Comparison of ENCODE assay signal across 10 cellular contexts in the genomic region with DNA sequence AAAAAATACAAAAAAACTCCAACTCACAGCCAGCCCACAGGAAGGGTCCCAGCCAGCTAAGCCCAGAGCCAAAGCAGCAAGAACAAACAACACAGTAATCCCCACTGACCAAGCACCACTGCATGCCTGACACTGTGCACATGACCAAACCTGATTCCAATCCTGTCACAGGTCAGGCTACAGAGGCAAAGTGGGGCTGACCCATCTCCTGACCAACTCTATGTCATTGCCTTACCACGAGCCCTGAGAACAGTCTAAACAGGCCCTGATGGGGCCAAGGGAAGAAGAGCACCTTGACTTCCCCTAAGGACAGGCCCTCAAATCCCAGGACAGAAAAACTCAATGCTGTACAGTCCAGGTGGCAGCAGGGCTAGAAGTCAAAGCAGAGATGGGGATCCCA. TPM values are rescaled to one million over a fixed set of nuclear protein-coding genes. Genes with fewer than 3 reads are reported as not detected.
DNase-seq lines count a peak whose midpoint lies in the region; ATAC-seq, FAIRE-seq and TF ChIP-seq lines count a peak whose summit lies in the region.
"Had no signal": no experiment of that assay in that cellular context is flagged by ENCODE, and none has a peak within 500 bp of the region (broad histone marks: within the 10 kb centered on the region; RNA-seq: fewer than 3 reads in every experiment).

No MANE protein-coding gene starts in this region.

- peaks cover 36% of the 10 kb centered on the region for H4K20me1 ChIP-seq in HepG2 (ENCODE audit: insufficient read depth, low read length)

- no peak overlapping the region for H2AFZ ChIP-seq in HepG2 (ENCODE audit: low read length)

- 100% methylated on average over 1 of the region's 1 CpG for WGBS in HUES64
- 60% methylated on average over 1 of the region's 1 CpG for WGBS in HepG2 (ENCODE audit: low lambda C conversion rate)
- WGBS in testis, 2 donors: 72 to 100% methylated on average over 1 of the region's 1 CpG

- peaks cover 44% of the 10 kb centered on the region for H3K4me1 Mint-ChIP-seq in MCF 10A (ENCODE audit: insufficient read depth, unreplicated experiment)

- peak; percentile 7; the same call in 2 of the 3 replicates for ATAC-seq in HepG2
- ATAC-seq in HG03520 (IDR thresholded peaks at IDR 0.05; ENCODE audit: unreplicated experiment): no peak
- ATAC-seq: activated CD8-positive, alpha-beta T cell treated with anti-CD3 and anti-CD28 coated beads, Interleukin-2, amount 10 ng/mL, durations not matched to agents 7 days and 5 days had no signal

- in situ Hi-C loops in HepG2 (cut with HindIII; ENCODE audit: extremely low pct_ligation_motif_present, low pct_unique_long_range_greater_than_20kb): loop anchor here (5.0 kb wide), 1 partner anchor 254 kb away; no protein-coding TSS in a partner anchor

- BruUV-seq in MCF 10A (replicated peaks; lab: Mats Ljungman, UMichigan) (no TSS peak), HepG2 (replicated peaks; lab: Mats Ljungman, UMichigan) (no TSS peak)

- H3K9me3 Mint-ChIP-seq in MCF 10A (ENCODE audit: unreplicated experiment): no peaks in the 10 kb centered on the region
- H3K9me3 Mint-ChIP-seq: central memory CD8-positive, alpha-beta T cell had no signal

- H3K27me3 ChIP-seq in HUES64 (ENCODE audit: insufficient read depth, low read length): no peaks in the 10 kb centered on the region
- no peaks in the 10 kb centered on the region for H3K27me3 ChIP-seq in HepG2 (ENCODE audit: control insufficient read depth in 1 of 2, insufficient read depth in 2 of 2, low read length in 2 of 2)
- H3K27me3 ChIP-seq in testis: no peaks in the 10 kb centered on the region

- peak; percentile 56 for FAIRE-seq in HepG2 (lab: Jason Lieb, UNC)

- H3K9me3 ChIP-seq in HUES64 (ENCODE audit: insufficient read depth, low read depth, low read length) (peaks cover 13% of the 10 kb centered on the region), HepG2 (ENCODE audit: low read length) (no peaks in the 10 kb centered on the region), testis (no peaks in the 10 kb centered on the region)

- H3K4me1 ChIP-seq in HUES64 (ENCODE audit: insufficient read depth, low read length) (peaks cover 9% of the 10 kb centered on the region; the same call in 1 of the 2 replicates), HepG2 (ENCODE audit: insufficient read depth, low read length) (peaks cover 51% of the 10 kb centered on the region), testis (peaks cover 19% of the 10 kb centered on the region)

- H3K36me3 ChIP-seq in HUES64 (ENCODE audit: insufficient read depth, low read length) (peaks cover 44% of the 10 kb centered on the region), HepG2 (replicated peaks in 1 of 2; ENCODE audit: control insufficient read depth in 1 of 2, insufficient read depth in 2 of 2, low read length in 2 of 2) (peaks cover 5 to 22% of the 10 kb centered on the region in 2 experiments), testis (ENCODE audit: low read depth, missing control alignments) (no peaks in the 10 kb centered on the region)

- H3K27ac ChIP-seq in HUES64 (ENCODE audit: low read depth, low read length) (no peak overlapping the region), HepG2 (ENCODE audit: extremely low read length, insufficient read depth, low read length) (peak overlapping the region; percentile 38), testis (peak overlapping the region; percentile 45 to 88)

- H3K4me3 Mint-ChIP-seq in MCF 10A (ENCODE audit: unreplicated experiment): peak overlapping the region; percentile 87

- no peaks in the 10 kb centered on the region for H3K27me3 Mint-ChIP-seq in MCF 10A (ENCODE audit: insufficient read depth, unreplicated experiment)
- H3K27me3 Mint-ChIP-seq: central memory CD8-positive, alpha-beta T cell had no signal

- TF ChIP-seq EP300 in HepG2 (IDR thresholded peaks at IDR 0.05; ENCODE audit: low read depth in 2 of 2, low read length in 2 of 2) (no peak), HepG2 (CRISPR knock-in tag; IDR thresholded peaks at IDR 0.05; ENCODE audit: borderline replicate concordance) (no peak)

- H3K36me3 Mint-ChIP-seq in MCF 10A (ENCODE audit: insufficient read depth, unreplicated experiment): peaks cover 21% of the 10 kb centered on the region

- H3K9ac ChIP-seq in HUES64 (ENCODE audit: low read depth, low read length) (no peak overlapping the region), HepG2 (ENCODE audit: insufficient read depth, low read depth, low read length) (peak overlapping the region; percentile 81; the same call in 1 of the 2 replicates)

- H3K79me2 ChIP-seq in HepG2 (ENCODE audit: insufficient read depth, low read length): peaks cover 84% of the 10 kb centered on the region

- TF ChIP-seq CTCF in MCF 10A (IDR thresholded peaks at IDR 0.05; ENCODE audit: unreplicated experiment) (no peak), HepG2 (CRISPR knock-in tag; IDR thresholded peaks at IDR 0.05) (no peak), testis (IDR thresholded peaks at IDR 0.05) (no peak)

- TF ChIP-seq POLR2A in HepG2 (IDR thresholded peaks at IDR 0.05; ENCODE audit: insufficient read depth in 1 of 2, low read depth in 2 of 2, low read length in 2 of 2) (no peak), testis (IDR thresholded peaks at IDR 0.05) (no peak)

- POLR2A ChIA-PET in MCF 10A (lab: Yijun Ruan, JAX) (interaction anchor here (1.7 to 2.0 kb wide), 2 partner anchors 59 to 99 kb away, joined by 5 to 19 read pairs; a partner anchor contains a TSS), HepG2 (lab: Yijun Ruan, JAX) (no interaction called here)

- CTCF ChIA-PET in MCF 10A (lab: Yijun Ruan, JAX) (no interaction called here), HepG2 (lab: Yijun Ruan, JAX; ENCODE audit: low intra/inter-chr PET ratio, low total read pairs) (no interaction called here)

- H3K4me3 ChIP-seq in HUES64 (ENCODE audit: low read length) (peak overlapping the region; percentile 79; the same call in 1 of the 2 replicates), HepG2 (replicated peaks in 1 of 3; ENCODE audit: insufficient read depth in 1 of 3, low read depth in 2 of 3, low read length in 3 of 3) (peak overlapping the region; percentile 1 to 99 (median 91); a peak in 3 of 6 replicates), testis (no peak overlapping the region)

- H3K4me2 ChIP-seq in HepG2 (ENCODE audit: low read depth, low read length): peak overlapping the region; percentile 81

- peak overlapping the region; percentile 98 for H3K27ac Mint-ChIP-seq in MCF 10A (ENCODE audit: low read depth, unreplicated experiment)
- H3K27ac Mint-ChIP-seq: activated CD8-positive, alpha-beta T cell treated with anti-CD3 and anti-CD28 coated beads, Interleukin-2, amount 10 ng/mL, durations not matched to agents 7 days and 5 days had no signal

- intact Hi-C loops in MCF 10A (cut with micrococcal nuclease): no loop called here
- intact Hi-C loops in HepG2 (cut with micrococcal nuclease; ENCODE audit: unreplicated experiment): loop anchor here (5.0 to 10.0 kb wide), 2 partner anchors 59 to 69 kb away; a partner anchor contains a TSS
- intact Hi-C loops in testis (cut with DNase I; ENCODE audit: low total_unique reads): no loop called here

- no peak for TF ChIP-seq RAD21 in HepG2 (CRISPR knock-in tag; IDR thresholded peaks at IDR 0.05)

- DNase-seq in MCF 10A (ENCODE audit: unreplicated experiment) (peak; percentile 1), HepG2 (ENCODE audit: low spot score) (no peak), testis (peak; percentile 28), NCI-H2107 treated with DMSO at 0.1 percent for 48 hours (lab: John Stamatoyannopoulos, UW; ENCODE audit: unreplicated experiment) (no peak), NCI-H748 treated with DMSO at 0.1 percent for 48 hours (lab: John Stamatoyannopoulos, UW) (no peak)
- DNase-seq: activated CD8-positive, alpha-beta T cell treated with anti-CD3 and anti-CD28 coated beads, Interleukin-2, amount 10 ng/mL, durations not matched to agents 7 days and 5 days; KBM-7 had no signal

RNA-seq across cellular contexts. Expression of a gene that starts 2.4 kb away (rescaled TPM):
- 76.3 TPM for polyA plus RNA-seq in HUES64 (2013, experiment 1 of 2)
- polyA plus RNA-seq in HUES64 (2013, experiment 2 of 2): 76.4 TPM
- 45.5 and 47.5 TPM in 2 replicates for total RNA-seq in MCF 10A (2022)
- 73.5 and 113 TPM in 2 replicates for total RNA-seq in HepG2 (2016; rRNA removed; fragmentation: Illumina TruSeq; extraction: Trizol)
- 7.3 and 7.8 TPM in 2 replicates for total RNA-seq in HepG2 (2016; cell fraction: cytosol; rRNA removed; fragmentation: Illumina TruSeq; extraction: Trizol; ENCODE audit: low read depth)
- total RNA-seq in HepG2 (2016; cell fraction: insoluble cytoplasmic fraction; rRNA removed; fragmentation: Illumina TruSeq; extraction: Trizol): 62.4 and 115 TPM in 2 replicates
- total RNA-seq in HepG2 (2016; cell fraction: membrane; rRNA removed; fragmentation: Illumina TruSeq; extraction: Trizol): 31.7 and 32.0 TPM in 2 replicates
- 138 and 169 TPM in 2 replicates for total RNA-seq in HepG2 (2016; cell fraction: nucleus; rRNA removed; fragmentation: Illumina TruSeq; extraction: Trizol)
- polyA plus RNA-seq in HepG2 (2011; rRNA removed): 72.6 and 182 TPM in 2 replicates
- 29.6 and 35.0 TPM in 2 replicates for polyA plus RNA-seq in HepG2 (2011; cell fraction: cytosol; rRNA removed)
- 771 and 1,172 TPM in 2 replicates for polyA plus RNA-seq in HepG2 (2011; cell fraction: nucleus; rRNA removed)
- polyA plus RNA-seq in HepG2 (2012): 69.9 and 111 TPM in 2 replicates
- 5.3 and 5.5 TPM in 2 replicates for polyA plus RNA-seq in HepG2 (2016; cell fraction: cytosol; fragmentation: Illumina TruSeq; extraction: Trizol; ENCODE audit: low read depth)
- 44.5 and 58.2 TPM in 2 replicates for polyA plus RNA-seq in HepG2 (2016; cell fraction: insoluble cytoplasmic fraction; fragmentation: Illumina TruSeq; extraction: Trizol; ENCODE audit: low read depth)
- 14.1 and 14.6 TPM in 2 replicates for polyA plus RNA-seq in HepG2 (2016; cell fraction: membrane; fragmentation: Illumina TruSeq; extraction: Trizol; ENCODE audit: low read depth)
- 296 and 309 TPM in 2 replicates for polyA plus RNA-seq in HepG2 (2016; cell fraction: nucleus; fragmentation: Illumina TruSeq; extraction: Trizol; ENCODE audit: insufficient read depth, low read depth)
- polyA minus RNA-seq in HepG2 (2011; rRNA and poly(A)+ RNA removed; ENCODE audit: low replicate concordance): 67.2 and 95.6 TPM in 2 replicates
- polyA minus RNA-seq in HepG2 (2011; cell fraction: cytosol; rRNA and poly(A)+ RNA removed): 16.2 and 25.1 TPM in 2 replicates
- 66.3 and 114 TPM in 2 replicates for polyA minus RNA-seq in HepG2 (2011; cell fraction: nucleus; rRNA and poly(A)+ RNA removed)
- total RNA-seq in testis: 100 to 1,000 TPM; 126 to 152 TPM
- polyA plus RNA-seq in testis (ENCODE audit: insufficient read depth, low read depth, low replicate concordance): 35.6 TPM

RNA-seq across cellular contexts. Expression of a gene that starts 41.9 kb away (rescaled TPM):
- polyA plus RNA-seq in HUES64 (2013, experiment 1 of 2): 37.0 TPM
- 48.2 TPM for polyA plus RNA-seq in HUES64 (2013, experiment 2 of 2)
- 10.5 and 11.3 TPM in 2 replicates for total RNA-seq in MCF 10A (2022)
- total RNA-seq in HepG2 (2016; rRNA removed; fragmentation: Illumina TruSeq; extraction: Trizol): 2.8 and 3.3 TPM in 2 replicates
- total RNA-seq in HepG2 (2016; cell fraction: cytosol; rRNA removed; fragmentation: Illumina TruSeq; extraction: Trizol; ENCODE audit: low read depth): 2.1 and 2.7 TPM in 2 replicates
- total RNA-seq in HepG2 (2016; cell fraction: insoluble cytoplasmic fraction; rRNA removed; fragmentation: Illumina TruSeq; extraction: Trizol): 3.0 and 3.3 TPM in 2 replicates
- 3.0 and 3.8 TPM in 2 replicates for total RNA-seq in HepG2 (2016; cell fraction: membrane; rRNA removed; fragmentation: Illumina TruSeq; extraction: Trizol)
- 1.5 and 1.7 TPM in 2 replicates for total RNA-seq in HepG2 (2016; cell fraction: nucleus; rRNA removed; fragmentation: Illumina TruSeq; extraction: Trizol)
- 1.4 and 2.6 TPM in 2 replicates for polyA plus RNA-seq in HepG2 (2011; rRNA removed)
- 1.4 and 2.8 TPM in 2 replicates for polyA plus RNA-seq in HepG2 (2011; cell fraction: cytosol; rRNA removed)
- 9.6 and 9.7 TPM in 2 replicates for polyA plus RNA-seq in HepG2 (2011; cell fraction: nucleus; rRNA removed)
- 7.3 and 10.9 TPM in 2 replicates for polyA plus RNA-seq in HepG2 (2012)
- 5.4 and 5.7 TPM in 2 replicates for polyA plus RNA-seq in HepG2 (2016; cell fraction: cytosol; fragmentation: Illumina TruSeq; extraction: Trizol; ENCODE audit: low read depth)
- 5.9 and 7.1 TPM in 2 replicates for polyA plus RNA-seq in HepG2 (2016; cell fraction: insoluble cytoplasmic fraction; fragmentation: Illumina TruSeq; extraction: Trizol; ENCODE audit: low read depth)
- polyA plus RNA-seq in HepG2 (2016; cell fraction: membrane; fragmentation: Illumina TruSeq; extraction: Trizol; ENCODE audit: low read depth): 6.0 and 7.3 TPM in 2 replicates
- 5.8 and 6.5 TPM in 2 replicates for polyA plus RNA-seq in HepG2 (2016; cell fraction: nucleus; fragmentation: Illumina TruSeq; extraction: Trizol; ENCODE audit: insufficient read depth, low read depth)
- polyA minus RNA-seq in HepG2 (2011; rRNA and poly(A)+ RNA removed; ENCODE audit: low replicate concordance): 2.4 and 3.4 TPM in 2 replicates
- polyA minus RNA-seq in HepG2 (2011; cell fraction: cytosol; rRNA and poly(A)+ RNA removed): 3.4 and 5.6 TPM in 2 replicates
- 0.77 and 1.6 TPM in 2 replicates for polyA minus RNA-seq in HepG2 (2011; cell fraction: nucleus; rRNA and poly(A)+ RNA removed)
- total RNA-seq in testis: 10 to 100 TPM; 75.6 to 96.1 TPM
- 55.4 TPM for polyA plus RNA-seq in testis (ENCODE audit: insufficient read depth, low read depth, low replicate concordance)

RNA-seq across cellular contexts. Expression of a gene that starts 59.3 kb away (rescaled TPM):
- polyA plus RNA-seq in HUES64 (2013, experiment 1 of 2): 73.6 TPM
- 62.8 TPM for polyA plus RNA-seq in HUES64 (2013, experiment 2 of 2)
- total RNA-seq in MCF 10A (2022): 118 and 128 TPM in 2 replicates
- total RNA-seq in HepG2 (2016; rRNA removed; fragmentation: Illumina TruSeq; extraction: Trizol): 54.7 and 63.5 TPM in 2 replicates
- total RNA-seq in HepG2 (2016; cell fraction: cytosol; rRNA removed; fragmentation: Illumina TruSeq; extraction: Trizol; ENCODE audit: low read depth): 6.1 and 8.7 TPM in 2 replicates
- 52.6 and 60.2 TPM in 2 replicates for total RNA-seq in HepG2 (2016; cell fraction: insoluble cytoplasmic fraction; rRNA removed; fragmentation: Illumina TruSeq; extraction: Trizol)
- 16.9 and 20.2 TPM in 2 replicates for total RNA-seq in HepG2 (2016; cell fraction: membrane; rRNA removed; fragmentation: Illumina TruSeq; extraction: Trizol)
- 60.4 and 72.1 TPM in 2 replicates for total RNA-seq in HepG2 (2016; cell fraction: nucleus; rRNA removed; fragmentation: Illumina TruSeq; extraction: Trizol)
- 27.0 and 31.6 TPM in 2 replicates for polyA plus RNA-seq in HepG2 (2011; rRNA removed)
- 18.8 and 21.4 TPM in 2 replicates for polyA plus RNA-seq in HepG2 (2011; cell fraction: cytosol; rRNA removed)
- 115 TPM in 2 replicates for polyA plus RNA-seq in HepG2 (2011; cell fraction: nucleus; rRNA removed)
- polyA plus RNA-seq in HepG2 (2012): 35.0 and 42.0 TPM in 2 replicates
- 2.1 and 2.9 TPM in 2 replicates for polyA plus RNA-seq in HepG2 (2016; cell fraction: cytosol; fragmentation: Illumina TruSeq; extraction: Trizol; ENCODE audit: low read depth)
- 37.3 and 48.4 TPM in 2 replicates for polyA plus RNA-seq in HepG2 (2016; cell fraction: insoluble cytoplasmic fraction; fragmentation: Illumina TruSeq; extraction: Trizol; ENCODE audit: low read depth)
- 4.8 and 5.8 TPM in 2 replicates for polyA plus RNA-seq in HepG2 (2016; cell fraction: membrane; fragmentation: Illumina TruSeq; extraction: Trizol; ENCODE audit: low read depth)
- 136 and 140 TPM in 2 replicates for polyA plus RNA-seq in HepG2 (2016; cell fraction: nucleus; fragmentation: Illumina TruSeq; extraction: Trizol; ENCODE audit: insufficient read depth, low read depth)
- polyA minus RNA-seq in HepG2 (2011; rRNA and poly(A)+ RNA removed; ENCODE audit: low replicate concordance): 55.5 and 59.3 TPM in 2 replicates
- polyA minus RNA-seq in HepG2 (2011; cell fraction: cytosol; rRNA and poly(A)+ RNA removed): 42.6 and 43.4 TPM in 2 replicates
- 105 and 113 TPM in 2 replicates for polyA minus RNA-seq in HepG2 (2011; cell fraction: nucleus; rRNA and poly(A)+ RNA removed)
- 100 to 1,000 TPM; 107 to 136 TPM for total RNA-seq in testis
- 68.3 TPM for polyA plus RNA-seq in testis (ENCODE audit: insufficient read depth, low read depth, low replicate concordance)

RNA-seq across cellular contexts. Expression of a gene that starts 60.0 kb away (rescaled TPM):
- polyA plus RNA-seq in HUES64 (2013, experiment 1 of 2): 32.6 TPM
- 33.0 TPM for polyA plus RNA-seq in HUES64 (2013, experiment 2 of 2)
- 26.7 and 29.9 TPM in 2 replicates for total RNA-seq in MCF 10A (2022)
- total RNA-seq in HepG2 (2016; rRNA removed; fragmentation: Illumina TruSeq; extraction: Trizol): 6.5 and 8.9 TPM in 2 replicates
- total RNA-seq in HepG2 (2016; cell fraction: cytosol; rRNA removed; fragmentation: Illumina TruSeq; extraction: Trizol; ENCODE audit: low read depth): 2.8 and 4.9 TPM in 2 replicates
- 6.7 and 7.5 TPM in 2 replicates for total RNA-seq in HepG2 (2016; cell fraction: insoluble cytoplasmic fraction; rRNA removed; fragmentation: Illumina TruSeq; extraction: Trizol)
- 4.8 and 5.5 TPM in 2 replicates for total RNA-seq in HepG2 (2016; cell fraction: membrane; rRNA removed; fragmentation: Illumina TruSeq; extraction: Trizol)
- total RNA-seq in HepG2 (2016; cell fraction: nucleus; rRNA removed; fragmentation: Illumina TruSeq; extraction: Trizol): 5.0 and 6.0 TPM in 2 replicates
- 8.3 and 8.9 TPM in 2 replicates for polyA plus RNA-seq in HepG2 (2011; rRNA removed)
- 6.4 and 8.2 TPM in 2 replicates for polyA plus RNA-seq in HepG2 (2011; cell fraction: cytosol; rRNA removed)
- 9.0 and 12.5 TPM in 2 replicates for polyA plus RNA-seq in HepG2 (2011; cell fraction: nucleus; rRNA removed)
- 7.7 and 8.4 TPM in 2 replicates for polyA plus RNA-seq in HepG2 (2012)
- polyA plus RNA-seq in HepG2 (2016; cell fraction: cytosol; fragmentation: Illumina TruSeq; extraction: Trizol; ENCODE audit: low read depth): 2.9 and 3.8 TPM in 2 replicates
- 7.5 and 8.5 TPM in 2 replicates for polyA plus RNA-seq in HepG2 (2016; cell fraction: insoluble cytoplasmic fraction; fragmentation: Illumina TruSeq; extraction: Trizol; ENCODE audit: low read depth)
- 3.3 and 4.2 TPM in 2 replicates for polyA plus RNA-seq in HepG2 (2016; cell fraction: membrane; fragmentation: Illumina TruSeq; extraction: Trizol; ENCODE audit: low read depth)
- 10.1 and 10.6 TPM in 2 replicates for polyA plus RNA-seq in HepG2 (2016; cell fraction: nucleus; fragmentation: Illumina TruSeq; extraction: Trizol; ENCODE audit: insufficient read depth, low read depth)
- 4.6 and 9.6 TPM in 2 replicates for polyA minus RNA-seq in HepG2 (2011; rRNA and poly(A)+ RNA removed; ENCODE audit: low replicate concordance)
- 1.9 and 3.3 TPM in 2 replicates for polyA minus RNA-seq in HepG2 (2011; cell fraction: cytosol; rRNA and poly(A)+ RNA removed)
- 14.9 and 15.4 TPM in 2 replicates for polyA minus RNA-seq in HepG2 (2011; cell fraction: nucleus; rRNA and poly(A)+ RNA removed)
- 10 to 100 TPM; 50.7 to 55.0 TPM for total RNA-seq in testis
- 141 TPM for polyA plus RNA-seq in testis (ENCODE audit: insufficient read depth, low read depth, low replicate concordance)

Comparison
In these comparisons a context has a peak if more than half of its experiments do, and no peak if none do; other contexts are left out.
1. H3K4me3 ChIP-seq: peak in HUES64 (single experiment) and HepG2 (3 of 3); none in testis (0 of 2).
2. DNase-seq: peak in MCF 10A (single experiment) and testis (single experiment); none in HepG2 (single experiment), NCI-H2107 treated with DMSO at 0.1 percent for 48 hours (single experiment) and NCI-H748 treated with DMSO at 0.1 percent for 48 hours (single experiment).